ENCODE assay signal across 15 cellular contexts in the genomic region with DNA sequence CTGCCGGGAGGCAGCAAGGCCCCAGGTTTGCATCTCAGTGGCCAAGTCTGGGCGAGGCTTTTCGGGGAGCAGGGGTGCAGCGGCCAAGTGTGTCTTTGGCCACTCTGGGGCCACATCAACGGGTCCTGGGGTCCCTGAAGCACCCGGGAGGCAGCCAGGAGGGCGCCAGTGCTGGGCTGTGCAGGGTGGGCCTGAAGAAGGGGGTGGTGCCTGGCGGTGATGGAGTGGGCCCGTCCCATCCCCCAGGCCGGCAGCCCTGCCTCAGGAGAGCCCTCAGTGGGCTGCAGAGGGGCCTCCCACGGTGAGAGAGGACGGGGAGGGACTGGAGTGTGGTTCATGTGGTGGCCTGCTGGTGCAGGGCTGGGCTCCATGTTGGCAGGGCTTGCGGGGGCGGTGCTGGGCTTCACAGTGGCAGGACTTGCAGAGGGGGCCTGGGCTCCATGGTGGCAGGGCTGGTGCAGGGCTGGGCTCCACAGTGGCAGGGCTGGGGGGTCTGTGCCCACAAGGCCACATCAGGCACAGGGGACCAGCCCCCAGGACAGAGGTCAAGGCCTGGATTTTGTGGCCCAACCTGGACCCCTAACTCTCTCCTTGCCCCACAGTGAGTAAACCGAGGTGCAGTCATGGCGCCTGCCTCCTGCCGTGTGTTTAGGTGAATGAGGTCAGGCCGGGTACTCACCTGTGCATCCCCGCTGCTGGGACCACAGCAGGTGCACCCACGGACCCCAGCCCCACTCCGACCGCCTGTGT. TPM values are rescaled to one million over a fixed set of nuclear protein-coding genes. Genes with fewer than 3 reads are reported as not detected.
A peak's percentile ranks its signal among the peaks of the same experiment; 100 is the strongest.
DNase-seq lines count a peak whose midpoint lies in the region; ATAC-seq, FAIRE-seq and TF ChIP-seq lines count a peak whose summit lies in the region.
"Had no signal": no experiment of that assay in that cellular context is flagged by ENCODE, and none has a peak within 500 bp of the region (broad histone marks: within the 10 kb centered on the region; RNA-seq: fewer than 3 reads in every experiment).

No MANE protein-coding gene starts in this region.

- peaks cover 52 to 76% (median 56%) of the 10 kb centered on the region in 3 donors for H3K27me3 Mint-ChIP-seq in CD14-positive monocyte (ENCODE audit: low read depth in 3 of 3)

- CTCF ChIA-PET in HEK293 (lab: Yijun Ruan, JAX), result no interaction called here

- DNase-seq in CD14-positive monocyte (ENCODE audit: low spot score) (peak; percentile 44), left ventricle myocardium superior (peak; percentile 15), retina (peak; percentile 12), NCI-H446 (lab: John Stamatoyannopoulos, UW) (no peak), RCC 7860 (ENCODE audit: low spot score) (no peak), SHP77 (lab: John Stamatoyannopoulos, UW) (no peak)
- DNase-seq: ACHN, NCI-H146, NCI-H446 treated with DMSO at 0.1 percent for 48 hours, NCI-H748 treated with DMSO at 0.1 percent for 48 hours, SW 1271 had no signal

- no peak for ATAC-seq in left ventricle myocardium superior

- H3K27ac ChIP-seq in HEK293 (ENCODE audit: extremely low read depth, low read depth, low read length), result no peak overlapping the region

- no peaks in the 10 kb centered on the region for H3K36me3 Mint-ChIP-seq in CD14-positive monocyte

- TF ChIP-seq CTCF in CD14-positive monocyte (IDR thresholded peaks at IDR 0.05) (no peak), HEK293 (tag by site-specific recombination; IDR thresholded peaks at IDR 0.05) (no peak)

- no peaks in the 10 kb centered on the region for H3K4me1 Mint-ChIP-seq in CD14-positive monocyte
- H3K4me1 Mint-ChIP-seq: CD8-positive, alpha-beta memory T cell had no signal

- no peak for FAIRE-seq in RCC 7860 (lab: Jason Lieb, UNC)
- FAIRE-seq: HTR-8/SVneo had no signal

- H3K4me3 ChIP-seq in HEK293 (ENCODE audit: low read depth, low read length), result no peak overlapping the region

- POLR2A ChIA-PET in HEK293 (lab: Yijun Ruan, JAX), result no interaction called here

- peaks cover 11 to 26% (median 24%) of the 10 kb centered on the region in 7 donors for H3K9me3 Mint-ChIP-seq in CD14-positive monocyte

- H3K36me3 ChIP-seq in HEK293 (ENCODE audit: control insufficient read depth in 2 of 2, insufficient read depth in 1 of 2, low read length in 2 of 2), result no peaks in the 10 kb centered on the region

- intact Hi-C loops in CD14-positive monocyte (cut with micrococcal nuclease), result no loop called here
- intact Hi-C loops in left ventricle myocardium superior (cut with micrococcal nuclease), result no loop called here

- H3K4me1 ChIP-seq in HEK293 (ENCODE audit: control insufficient read depth, insufficient read depth, low read length), result no peaks in the 10 kb centered on the region

- H3K9me3 ChIP-seq in HEK293 (ENCODE audit: control insufficient read depth, insufficient read depth, low read depth, low read length), result no peaks in the 10 kb centered on the region

- H3K4me3 Mint-ChIP-seq in CD14-positive monocyte, result no peak overlapping the region
- H3K4me3 Mint-ChIP-seq: CD8-positive, alpha-beta memory T cell had no signal

- H3K27ac Mint-ChIP-seq in CD14-positive monocyte, result no peak overlapping the region
- H3K27ac Mint-ChIP-seq: CD8-positive, alpha-beta memory T cell had no signal

TF ChIP-seq in HEK293, 187 proteins besides CTCF, POLR2A, EP300 and RAD21:
- TF ChIP-seq ZNF701 (tag by site-specific recombination; IDR thresholded peaks at IDR 0.05) (no peak), ZNF555 (tag by site-specific recombination; conservative IDR thresholded peaks at IDR 0.05) (no peak), ZNF658 (tag by site-specific recombination; IDR thresholded peaks at IDR 0.05) (no peak), ZNF341 (tag by site-specific recombination; IDR thresholded peaks at IDR 0.05; ENCODE audit: low read depth) (no peak), ZNF785 (tag by site-specific recombination; IDR thresholded peaks at IDR 0.05) (no peak), EGR2 (tag by site-specific recombination; IDR thresholded peaks at IDR 0.05; ENCODE audit: low read depth) (peak; percentile 27; the same call in 1 of the 2 replicates), ZFHX2 (tag by site-specific recombination; conservative IDR thresholded peaks at IDR 0.05) (peak; percentile 48)
- TF ChIP-seq, protein P1, sequence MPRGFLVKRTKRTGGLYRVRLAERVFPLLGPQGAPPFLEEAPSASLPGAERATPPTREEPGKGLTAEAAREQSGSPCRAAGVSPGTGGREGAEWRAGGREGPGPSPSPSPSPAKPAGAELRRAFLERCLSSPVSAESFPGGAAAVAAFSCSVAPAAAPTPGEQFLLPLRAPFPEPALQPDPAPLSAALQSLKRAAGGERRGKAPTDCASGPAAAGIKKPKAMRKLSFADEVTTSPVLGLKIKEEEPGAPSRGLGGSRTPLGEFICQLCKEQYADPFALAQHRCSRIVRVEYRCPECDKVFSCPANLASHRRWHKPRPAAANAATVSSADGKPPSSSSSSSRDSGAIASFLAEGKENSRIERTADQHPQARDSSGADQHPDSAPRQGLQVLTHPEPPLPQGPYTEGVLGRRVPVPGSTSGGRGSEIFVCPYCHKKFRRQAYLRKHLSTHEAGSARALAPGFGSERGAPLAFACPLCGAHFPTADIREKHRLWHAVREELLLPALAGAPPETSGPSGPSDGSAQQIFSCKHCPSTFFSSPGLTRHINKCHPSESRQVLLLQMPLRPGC (tag by site-specific recombination; IDR thresholded peaks at IDR 0.05), result no peak

RNA-seq across cellular contexts. Expression of gene BHLHE23, which starts 10.5 kb away (rescaled TPM):
- polyA plus RNA-seq in CD14-positive monocyte, result not detected
- not detected for total RNA-seq in left ventricle myocardium superior
- total RNA-seq: CD8-positive, alpha-beta memory T cell; Daoy had no signal
- polyA plus RNA-seq: CD8-positive, alpha-beta memory T cell had no signal

Comparison
In these comparisons a context has a peak if more than half of its experiments do, and no peak if none do; other contexts are left out.
1. DNase-seq: peak in CD14-positive monocyte (single experiment), left ventricle myocardium superior (single experiment) and retina (single experiment); none in NCI-H446 (0 of 2), RCC 7860 (single experiment) and SHP77 (0 of 2).